ENCODE assay signal across 11 cellular contexts in genomic region chr2:31297751-31298150, GRCh38.
DNase-seq lines count a peak whose midpoint lies in the region; ATAC-seq and TF ChIP-seq lines count a peak whose summit lies in the region.
"Had no signal": no experiment of that assay in that cellular context is flagged by ENCODE, and none has a peak within 500 bp of the region (broad histone marks: within the 10 kb centered on the region; RNA-seq: fewer than 3 reads in every experiment).

No MANE protein-coding gene starts in this region.

- H3K4me3 ChIP-seq in naive thymus-derived CD4-positive, alpha-beta T cell (ENCODE audit: low read length) = no peak overlapping the region
- H3K4me3 ChIP-seq in neuronal stem cell (ENCODE audit: low read length in 2 of 2) = no peak overlapping the region
- H3K4me3 ChIP-seq: spleen had no signal

- H3K27me3 ChIP-seq in naive thymus-derived CD4-positive, alpha-beta T cell (ENCODE audit: control insufficient read depth in 2 of 2, insufficient read depth in 2 of 2, low read length in 2 of 2) = no peaks in the 10 kb centered on the region
- no peaks in the 10 kb centered on the region for H3K27me3 ChIP-seq in neuronal stem cell (ENCODE audit: control insufficient read depth in 3 of 3, insufficient read depth in 3 of 3, low read depth in 1 of 3, low read length in 3 of 3)
- H3K27me3 ChIP-seq: spleen had no signal

- no peaks in the 10 kb centered on the region for H3K4me1 ChIP-seq in naive thymus-derived CD4-positive, alpha-beta T cell (ENCODE audit: control insufficient read depth in 2 of 2, insufficient read depth in 2 of 2, low read length in 2 of 2)
- H3K4me1 ChIP-seq in neuronal stem cell (ENCODE audit: control insufficient read depth in 2 of 2, insufficient read depth in 1 of 2, low read depth in 1 of 2, low read length in 2 of 2) = peaks cover 0 to 2% of the 10 kb centered on the region in 2 donors

- peaks cover 2% of the 10 kb centered on the region for H3K27me3 Mint-ChIP-seq in chondrocyte (ENCODE audit: low read depth)
- peaks cover 0 to 33% (median 7%) of the 10 kb centered on the region in 5 donors for H3K27me3 Mint-ChIP-seq in naive thymus-derived CD4-positive, alpha-beta T cell

- H3K36me3 ChIP-seq in naive thymus-derived CD4-positive, alpha-beta T cell (ENCODE audit: control insufficient read depth in 2 of 3, insufficient read depth in 3 of 3, low read length in 3 of 3) = no peaks in the 10 kb centered on the region
- H3K36me3 ChIP-seq in neuronal stem cell (replicated peaks in 1 of 2; ENCODE audit: control insufficient read depth in 2 of 2, insufficient read depth in 2 of 2, low read length in 2 of 2) = no peaks in the 10 kb centered on the region
- H3K36me3 ChIP-seq: spleen had no signal

- no peak overlapping the region for H2BK5ac ChIP-seq in neuronal stem cell (ENCODE audit: low read length)

- POLR2A ChIA-PET in naive thymus-derived CD4-positive, alpha-beta T cell (lab: Charles Lee) = no interaction called here

- peaks cover 27% of the 10 kb centered on the region for H3K4me1 Mint-ChIP-seq in chondrocyte (ENCODE audit: low read depth)
- H3K4me1 Mint-ChIP-seq in naive thymus-derived CD4-positive, alpha-beta T cell = no peaks in the 10 kb centered on the region

- H3K23ac ChIP-seq in neuronal stem cell (ENCODE audit: low read depth, low read length, poor library complexity) = no peak overlapping the region

- no peak overlapping the region for H3K14ac ChIP-seq in neuronal stem cell (ENCODE audit: low read length)

- no peak overlapping the region for H2BK12ac ChIP-seq in neuronal stem cell (ENCODE audit: low read length)

- H3K18ac ChIP-seq in neuronal stem cell (ENCODE audit: low read length) = no peak overlapping the region

- no peaks in the 10 kb centered on the region for H3K9me3 Mint-ChIP-seq in chondrocyte (ENCODE audit: low read depth)
- H3K9me3 Mint-ChIP-seq in naive thymus-derived CD4-positive, alpha-beta T cell = peaks cover 0 to 3% (median 0%) of the 10 kb centered on the region in 11 donors

- no CpG with 5 or more reads among the region's 1 CpG for WGBS in neuronal stem cell (ENCODE audit: extremely low coverage in 2 of 2, insufficient read length in 2 of 2, insufficient replicate concordance in 1 of 2), 2 donors

- ATAC-seq in naive thymus-derived CD4-positive, alpha-beta T cell = peak; percentile 74
- ATAC-seq in GM21737 (IDR thresholded peaks at IDR 0.05; ENCODE audit: unreplicated experiment) = no peak
- ATAC-seq in HG03039 (IDR thresholded peaks at IDR 0.05; ENCODE audit: unreplicated experiment) = no peak
- ATAC-seq: left colon had no signal

- CTCF ChIA-PET in naive thymus-derived CD4-positive, alpha-beta T cell (lab: Charles Lee) = no interaction called here

- H3K9me3 ChIP-seq in naive thymus-derived CD4-positive, alpha-beta T cell (ENCODE audit: control insufficient read depth in 2 of 3, low read length in 3 of 3) = no peaks in the 10 kb centered on the region
- H3K9me3 ChIP-seq in neuronal stem cell (replicated peaks in 1 of 2; ENCODE audit: control insufficient read depth in 2 of 2, insufficient read depth in 1 of 2, low read depth in 1 of 2, low read length in 2 of 2) = no peaks in the 10 kb centered on the region
- H3K9me3 ChIP-seq: spleen had no signal

- intact Hi-C loops in naive thymus-derived CD4-positive, alpha-beta T cell (cut with micrococcal nuclease) = no loop called here

- H2AK5ac ChIP-seq in neuronal stem cell (ENCODE audit: low read depth, low read length) = no peak overlapping the region

- H3K79me1 ChIP-seq in neuronal stem cell (ENCODE audit: low read depth, low read length) = no peaks in the 10 kb centered on the region

- no peak overlapping the region for H2AFZ ChIP-seq in neuronal stem cell (ENCODE audit: low read length)

- no peak overlapping the region for H3K4me2 ChIP-seq in neuronal stem cell (ENCODE audit: insufficient read depth, low read length, poor library complexity, severe bottlenecking)

- no peak overlapping the region for H4K8ac ChIP-seq in neuronal stem cell (ENCODE audit: low read depth, low read length)

- no peak overlapping the region for H2BK15ac ChIP-seq in neuronal stem cell (ENCODE audit: low read length)

- H2BK120ac ChIP-seq in neuronal stem cell (ENCODE audit: low read depth, low read length) = no peak overlapping the region

- no peaks in the 10 kb centered on the region for H3K36me3 Mint-ChIP-seq in chondrocyte (ENCODE audit: low read depth)
- no peaks in the 10 kb centered on the region for H3K36me3 Mint-ChIP-seq in naive thymus-derived CD4-positive, alpha-beta T cell

- H3K4me3 Mint-ChIP-seq in chondrocyte (ENCODE audit: unreplicated experiment) = no peak overlapping the region
- no peak overlapping the region for H3K4me3 Mint-ChIP-seq in naive thymus-derived CD4-positive, alpha-beta T cell

- TF ChIP-seq CTCF in chondrocyte (IDR thresholded peaks at IDR 0.05) = no peak

- H3K27ac ChIP-seq in naive thymus-derived CD4-positive, alpha-beta T cell (ENCODE audit: low read depth, low read length) = no peak overlapping the region
- H3K27ac ChIP-seq in neuronal stem cell (replicated peaks; ENCODE audit: low read length) = no peak overlapping the region

- no peak overlapping the region for H3K4ac ChIP-seq in neuronal stem cell (ENCODE audit: low read length)

- no peak overlapping the region for H4K91ac ChIP-seq in neuronal stem cell (ENCODE audit: low read depth, low read length, poor library complexity)

- no peak overlapping the region for H3K9ac ChIP-seq in neuronal stem cell (ENCODE audit: low read depth, low read length, poor library complexity)

- DNase-seq in EL (peak; percentile 71), M059J (ENCODE audit: low read depth) (peak; percentile 84), chondrocyte (ENCODE audit: low spot score) (no peak), neuronal stem cell (ENCODE audit: low spot score) (no peak)
- DNase-seq in naive thymus-derived CD4-positive, alpha-beta T cell = no peak
- DNase-seq: effector CD4-positive, alpha-beta T cell; left colon; NCI-H1436 treated with DMSO at 0.1 percent for 48 hours; spleen had no signal

- H3K27ac Mint-ChIP-seq in chondrocyte (ENCODE audit: unreplicated experiment) = peak overlapping the region; percentile 88
- H3K27ac Mint-ChIP-seq in naive thymus-derived CD4-positive, alpha-beta T cell = peak overlapping the region in 1 of 9 donors; percentile 33

Comparison
In these comparisons a context has a peak if more than half of its experiments do, and no peak if none do; other contexts are left out.
1. DNase-seq: peak in EL (single experiment) and M059J (single experiment); none in chondrocyte (single experiment), naive thymus-derived CD4-positive, alpha-beta T cell (0 of 9) and neuronal stem cell (single experiment).